In the genomic region with DNA sequence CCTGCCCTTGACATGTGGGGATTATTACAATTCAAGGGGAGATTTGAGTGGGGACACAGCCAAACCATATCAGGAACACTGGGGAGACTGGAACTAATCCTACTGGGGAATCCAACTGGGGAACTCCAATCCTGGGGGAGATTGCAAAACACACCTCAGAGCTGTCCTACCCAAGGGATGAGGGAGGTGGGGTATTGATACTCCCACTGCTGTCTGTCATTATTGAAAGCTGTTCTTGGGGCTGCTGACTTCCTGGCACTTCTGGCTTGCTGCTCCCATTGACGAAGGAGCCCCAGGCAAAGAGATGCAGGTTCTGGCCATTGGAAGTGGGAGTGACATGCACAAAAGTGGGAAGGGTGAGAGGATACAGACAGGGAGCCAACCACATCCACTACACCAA, we compare ENCODE assay signal across 36 cellular contexts. TPM values are rescaled to one million over a fixed set of nuclear protein-coding genes. Genes with fewer than 3 reads are reported as not detected.
"Had no signal": no experiment of that assay in that cellular context is flagged by ENCODE, and none has a peak within 500 bp of the region (broad histone marks: within the 10 kb centered on the region; RNA-seq: fewer than 3 reads in every experiment).

No MANE protein-coding gene starts in this region.

- H3K4me3 Mint-ChIP-seq: activated CD4-positive, alpha-beta memory T cell treated with anti-CD3 and anti-CD28 coated beads, Interleukin-2, amount 10 ng/mL, durations not matched to agents 7 days and 5 days; activated CD4-positive, alpha-beta T cell treated with anti-CD3 and anti-CD28 coated beads for 36 hours; activated CD4-positive, alpha-beta T cell treated with anti-CD3 and anti-CD28 coated beads, Interleukin-2, amount 10 ng/mL, durations not matched to agents 7 days and 5 days; activated CD8-positive, alpha-beta memory T cell treated with anti-CD3 and anti-CD28 coated beads, Interleukin-2, amount 10 ng/mL, durations not matched to agents 7 days and 5 days; activated CD8-positive, alpha-beta T cell treated with anti-CD3 and anti-CD28 coated beads, Interleukin-2, amount 10 ng/mL, durations not matched to agents 7 days and 5 days; activated naive CD8-positive, alpha-beta T cell treated with anti-CD3 and anti-CD28 coated beads for 36 hours; T-helper 1 cell treated with Interleukin-12 subunit alpha and Interleukin-12 subunit beta and Interleukin-4 antibody, amounts not matched to agents 30 μg/mL and 1 μg/mL, for 36 hours; T-helper 2 cell treated with Interferon-gamma antibody and Interleukin-4, amounts not matched to agents 5 μg/mL and 100 μg/mL, for 36 hours; WTC11 had no signal

- H3K36me3 Mint-ChIP-seq: activated CD8-positive, alpha-beta memory T cell treated with anti-CD3 and anti-CD28 coated beads, Interleukin-2, amount 10 ng/mL, durations not matched to agents 7 days and 5 days; WTC11 had no signal

- H3K27ac ChIP-seq: adrenal gland, body of pancreas, brain microvascular endothelial cell, breast epithelium, WERI-Rb-1 had no signal

- H3K4me1 ChIP-seq: adrenal gland, body of pancreas, breast epithelium had no signal

- H3K9me3 ChIP-seq: adrenal gland had no signal

- DNase-seq: activated CD4-positive, alpha-beta memory T cell treated with anti-CD3 and anti-CD28 coated beads, Interleukin-2, amount 10 ng/mL, durations not matched to agents 7 days and 5 days; activated CD4-positive, alpha-beta T cell treated with anti-CD3 and anti-CD28 coated beads for 1 hour; activated CD4-positive, alpha-beta T cell treated with anti-CD3 and anti-CD28 coated beads for 36 hours; activated CD4-positive, alpha-beta T cell treated with anti-CD3 and anti-CD28 coated beads for 48 hours; activated CD4-positive, alpha-beta T cell treated with anti-CD3 and anti-CD28 coated beads, Interleukin-2, amount 10 ng/mL, durations not matched to agents 7 days and 5 days; activated CD4-positive, alpha-beta T cell treated with anti-CD3 and anti-CD28 coated beads, Interleukin-2, amount 50 U/mL, for 48 hours; activated CD4-positive, CD25-positive, alpha-beta regulatory T cell; activated CD8-positive, alpha-beta memory T cell treated with anti-CD3 and anti-CD28 coated beads for 24 hours; activated CD8-positive, alpha-beta memory T cell treated with anti-CD3 and anti-CD28 coated beads, Interleukin-2, amount 10 ng/mL, durations not matched to agents 7 days and 5 days; activated CD8-positive, alpha-beta memory T cell treated with anti-CD3 and anti-CD28 coated beads, Interleukin-2, amount 50 U/mL, for 48 hours; activated CD8-positive, alpha-beta T cell treated with anti-CD3 and anti-CD28 coated beads, Interleukin-2, amount 10 ng/mL, durations not matched to agents 7 days and 5 days; activated effector memory CD4-positive, alpha-beta T cell treated with Interleukin-2 at 50 U/mL for 16 hours; activated gamma-delta T cell; activated naive CD4-positive, alpha-beta T cell treated with anti-CD3 and anti-CD28 coated beads, Interleukin-2, amount 50 U/mL, for 16 hours; activated naive CD4-positive, alpha-beta T cell treated with Interleukin-2 at 50 U/mL for 16 hours; activated naive CD8-positive, alpha-beta T cell treated with anti-CD3 and anti-CD28 coated beads for 36 hours; activated T-cell treated with anti-CD3 and anti-CD28 coated beads, Interleukin-2, amount 50 U/mL, for 48 hours; adrenal gland; amniotic stem cell; aorta; body of pancreas; brain microvascular endothelial cell; central memory CD4-positive, alpha-beta T cell; SW 1271; T-helper 1 cell; T-helper 2 cell; T-helper 9 cell; WERI-Rb-1 had no signal

- H3K9me3 Mint-ChIP-seq: WTC11 had no signal

- ATAC-seq: activated CD4-positive, alpha-beta T cell treated with anti-CD3 and anti-CD28 coated beads for 36 hours; activated CD4-positive, CD25-positive, alpha-beta regulatory T cell treated with anti-CD3 and anti-CD28 coated beads, Interleukin-2, amount 50 U/mL, for 24 hours; activated CD8-positive, alpha-beta memory T cell treated with anti-CD3 and anti-CD28 coated beads, Interleukin-2, amount 10 ng/mL, durations not matched to agents 7 days and 5 days; activated CD8-positive, alpha-beta T cell treated with anti-CD3 and anti-CD28 coated beads, Interleukin-2, amount 10 ng/mL, durations not matched to agents 7 days and 5 days; activated naive CD4-positive, alpha-beta T cell treated with anti-CD3 and anti-CD28 coated beads, Interleukin-2, amount 50 U/mL, for 72 hours; body of pancreas; WTC11 had no signal

- H3K27me3 ChIP-seq: adrenal gland, body of pancreas, brain microvascular endothelial cell had no signal

- H3K27ac Mint-ChIP-seq: activated CD4-positive, alpha-beta memory T cell treated with anti-CD3 and anti-CD28 coated beads, Interleukin-2, amount 10 ng/mL, durations not matched to agents 7 days and 5 days; activated CD4-positive, alpha-beta T cell treated with anti-CD3 and anti-CD28 coated beads for 36 hours; activated CD4-positive, alpha-beta T cell treated with anti-CD3 and anti-CD28 coated beads, Interleukin-2, amount 10 ng/mL, durations not matched to agents 7 days and 5 days; activated CD8-positive, alpha-beta memory T cell treated with anti-CD3 and anti-CD28 coated beads, Interleukin-2, amount 10 ng/mL, durations not matched to agents 7 days and 5 days; activated CD8-positive, alpha-beta T cell treated with anti-CD3 and anti-CD28 coated beads, Interleukin-2, amount 10 ng/mL, durations not matched to agents 7 days and 5 days; activated naive CD4-positive, alpha-beta T cell treated with anti-CD3 and anti-CD28 coated beads, Interleukin-2, amount 50 U/mL, for 72 hours; activated naive CD8-positive, alpha-beta T cell treated with anti-CD3 and anti-CD28 coated beads for 36 hours; activated T-helper 2 cell treated with anti-CD3 and anti-CD28 coated beads, Interferon-gamma antibody, Interleukin-2, Interleukin-4, amounts not matched to agents 10 μg/mL and 5 μg/mL and 100 μg/mL, durations not matched to agents 14 hours and 24 hours and 36 hours; T-helper 1 cell treated with Interleukin-12 subunit alpha and Interleukin-12 subunit beta and Interleukin-4 antibody, amounts not matched to agents 30 μg/mL and 1 μg/mL, for 36 hours; T-helper 2 cell treated with Interferon-gamma antibody and Interleukin-4, amounts not matched to agents 5 μg/mL and 100 μg/mL, for 36 hours; WTC11 had no signal

RNA-seq across cellular contexts. Expression of gene VSTM2B, which starts 55.6 kb away (rescaled TPM):
- total RNA-seq: activated CD4-positive, alpha-beta memory T cell treated with anti-CD3 and anti-CD28 coated beads, Interleukin-2, amount 10 ng/mL, durations not matched to agents 7 days and 5 days; activated CD4-positive, alpha-beta T cell treated with anti-CD3 and anti-CD28 coated beads for 36 hours; activated CD4-positive, alpha-beta T cell treated with anti-CD3 and anti-CD28 coated beads, Interleukin-2, amount 10 ng/mL, durations not matched to agents 7 days and 5 days; activated CD8-positive, alpha-beta memory T cell treated with anti-CD3 and anti-CD28 coated beads, Interleukin-2, amount 10 ng/mL, durations not matched to agents 7 days and 5 days; activated CD8-positive, alpha-beta T cell treated with anti-CD3 and anti-CD28 coated beads, Interleukin-2, amount 10 ng/mL, durations not matched to agents 7 days and 5 days; activated naive CD8-positive, alpha-beta T cell treated with anti-CD3 and anti-CD28 coated beads for 36 hours; activated T-helper 2 cell treated with anti-CD3 and anti-CD28 coated beads, Interferon-gamma antibody, Interleukin-2, Interleukin-4, amounts not matched to agents 10 μg/mL and 5 μg/mL and 100 μg/mL, durations not matched to agents 14 hours and 24 hours and 36 hours; adrenal gland; aorta; astrocyte; body of pancreas; breast epithelium had no signal
